In the genomic region with DNA sequence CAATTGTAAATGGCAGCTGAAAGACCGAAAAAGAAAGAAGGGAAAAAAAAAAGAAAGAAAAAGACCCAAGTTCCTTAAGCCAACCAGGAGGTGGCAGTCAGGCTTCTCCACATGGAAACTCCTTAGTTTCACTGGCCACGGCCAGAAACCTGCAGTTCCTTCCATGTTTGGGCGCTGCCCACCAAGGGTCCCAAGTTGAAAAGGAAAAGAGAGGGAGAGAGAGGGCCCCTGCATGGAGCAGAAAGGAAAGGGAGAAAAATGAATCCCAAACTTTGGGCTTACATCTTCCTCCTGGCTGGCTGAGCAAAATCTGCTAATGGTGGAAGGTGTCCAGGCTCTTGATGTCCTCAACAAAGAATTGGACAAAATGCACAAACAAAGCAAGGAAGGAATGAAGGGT, we compare ENCODE assay signal across 10 cellular contexts. TPM values are rescaled to one million over a fixed set of nuclear protein-coding genes. Genes with fewer than 3 reads are reported as not detected.
DNase-seq lines count a peak whose midpoint lies in the region; TF ChIP-seq lines count a peak whose summit lies in the region.
"Had no signal": no experiment of that assay in that cellular context is flagged by ENCODE, and none has a peak within 500 bp of the region (broad histone marks: within the 10 kb centered on the region; RNA-seq: fewer than 3 reads in every experiment).

No MANE protein-coding gene starts in this region.

- in situ Hi-C loops in G401 (cut with HindIII; ENCODE audit: low sequenced_read_pairs), result no loop called here

- H3K27ac Mint-ChIP-seq in osteocyte (ENCODE audit: unreplicated experiment), result no peak overlapping the region

- DNase-seq in G401 (ENCODE audit: low spot score), result peak; percentile 14
- DNase-seq in NCI-H69 (lab: John Stamatoyannopoulos, UW), result peak; percentile 6
- peak; percentile 18 to 41 for DNase-seq in dermis microvascular lymphatic vessel endothelial cell (ENCODE audit: low read depth in 2 of 2)
- no peak for DNase-seq in osteocyte (ENCODE audit: extremely low spot score, unreplicated experiment)
- no peak for DNase-seq in DMS79 (lab: John Stamatoyannopoulos, UW)
- DNase-seq in cerebellar nuclear complex (lab: John Stamatoyannopoulos, UW), result no peak
- DNase-seq in NCI-H1105 (lab: John Stamatoyannopoulos, UW), result no peak
- DNase-seq: activated naive CD4-positive, alpha-beta T cell; midbrain; NCI-H226 had no signal

- no peak overlapping the region for H3K4me3 Mint-ChIP-seq in osteocyte (ENCODE audit: unreplicated experiment)

- H3K27me3 Mint-ChIP-seq in osteocyte (ENCODE audit: unreplicated experiment), result peaks cover 19% of the 10 kb centered on the region

- H3K9me3 Mint-ChIP-seq in osteocyte (ENCODE audit: unreplicated experiment), result no peaks in the 10 kb centered on the region

- no peaks in the 10 kb centered on the region for H3K36me3 Mint-ChIP-seq in osteocyte (ENCODE audit: unreplicated experiment)

- peak; percentile 57 for TF ChIP-seq CTCF in osteocyte (IDR thresholded peaks at IDR 0.05)

- peaks cover 12% of the 10 kb centered on the region for H3K4me1 Mint-ChIP-seq in osteocyte (ENCODE audit: unreplicated experiment)

RNA-seq across cellular contexts. Expression of a gene that starts 31.8 kb away (rescaled TPM):
- under 0.01 and 0.03 TPM in 2 replicates for total RNA-seq in G401 (2014; rRNA removed; shearing (Covaris generic))
- not detected in 2 replicates for total RNA-seq in dermis microvascular lymphatic vessel endothelial cell
- total RNA-seq in osteocyte, result 0.63 and 1.1 TPM in 2 replicates

RNA-seq across cellular contexts. Expression of a gene that starts 50.4 kb away (rescaled TPM):
- 55.9 and 56.2 TPM in 2 replicates for total RNA-seq in G401 (2014; rRNA removed; shearing (Covaris generic))
- total RNA-seq in dermis microvascular lymphatic vessel endothelial cell (8.3 and 9.1 TPM in 2 replicates), osteocyte (26.8 and 27.3 TPM in 2 replicates)

Comparison
In these comparisons a context has a peak if more than half of its experiments do, and no peak if none do; other contexts are left out.
1. DNase-seq: peak in G401 (single experiment), NCI-H69 (single experiment) and dermis microvascular lymphatic vessel endothelial cell (2 of 2); none in osteocyte (single experiment), DMS79 (single experiment), cerebellar nuclear complex (0 of 2) and NCI-H1105 (single experiment).